Comparison of ENCODE assay signal across 8 cellular contexts in the genomic region with DNA sequence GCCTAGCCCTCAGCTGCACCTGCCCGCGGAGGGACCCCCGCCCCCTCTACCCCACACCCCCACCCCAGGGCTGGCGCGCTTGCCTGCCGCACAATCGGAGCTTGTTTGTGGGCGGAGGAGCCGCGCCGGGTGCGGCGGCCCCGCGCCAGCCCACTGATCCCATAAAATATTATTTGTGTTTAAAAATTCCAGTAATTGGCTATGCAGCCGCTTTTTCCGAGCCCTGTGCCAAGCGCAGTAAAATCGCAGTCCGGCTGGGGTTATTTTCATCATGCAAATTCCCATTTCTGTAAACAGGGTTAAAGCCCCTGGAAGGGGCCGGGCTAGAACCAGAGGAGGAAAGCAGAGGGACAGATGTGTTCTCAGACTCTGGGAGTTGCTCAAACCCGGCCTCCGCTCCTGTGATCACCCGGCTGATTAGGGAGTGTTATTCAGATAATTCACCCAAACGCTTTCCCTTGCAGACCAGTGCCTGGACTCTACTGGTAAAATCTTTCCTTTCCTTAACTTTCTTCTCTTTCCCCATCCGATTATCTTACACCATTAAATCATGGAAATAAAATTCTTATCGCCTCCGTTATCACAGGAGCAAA.
DNase-seq lines count a peak whose midpoint lies in the region; ATAC-seq, FAIRE-seq and TF ChIP-seq lines count a peak whose summit lies in the region.

No MANE protein-coding gene starts in this region.

- H3K9ac ChIP-seq in HepG2 (ENCODE audit: insufficient read depth, low read depth, low read length), result no peak overlapping the region; the same call in 1 of the 2 replicates

- FAIRE-seq in HepG2 (lab: Jason Lieb, UNC), result no peak

- TF ChIP-seq EP300 in HepG2 (IDR thresholded peaks at IDR 0.05; ENCODE audit: low read depth in 2 of 2, low read length in 2 of 2), result no peak
- TF ChIP-seq EP300 in HepG2 (CRISPR knock-in tag; IDR thresholded peaks at IDR 0.05; ENCODE audit: borderline replicate concordance), result no peak

- H3K4me2 ChIP-seq in HepG2 (ENCODE audit: low read depth, low read length), result peak overlapping the region; percentile 78

- H3K4me1 ChIP-seq in HepG2 (ENCODE audit: insufficient read depth, low read length) (peaks cover 54% of the 10 kb centered on the region), testis (peaks cover 17% of the 10 kb centered on the region)

- H3K36me3 ChIP-seq in HepG2 (replicated peaks in 1 of 2; ENCODE audit: control insufficient read depth in 1 of 2, insufficient read depth in 2 of 2, low read length in 2 of 2) (no peaks in the 10 kb centered on the region), testis (ENCODE audit: low read depth, missing control alignments) (no peaks in the 10 kb centered on the region)

- no peaks in the 10 kb centered on the region for H3K79me2 ChIP-seq in HepG2 (ENCODE audit: insufficient read depth, low read length)

- in situ Hi-C loops in HepG2 (cut with HindIII; ENCODE audit: extremely low pct_ligation_motif_present, low pct_unique_long_range_greater_than_20kb), result loop anchor here (5.0 kb wide), 2 partner anchors 119 to 164 kb away; a partner anchor contains a TSS

- TF ChIP-seq CTCF in HepG2 (CRISPR knock-in tag; IDR thresholded peaks at IDR 0.05) (no peak), testis (IDR thresholded peaks at IDR 0.05) (no peak)

- H3K9me3 Mint-ChIP-seq in T-helper 1 cell treated with Interleukin-12 subunit alpha and Interleukin-12 subunit beta and Interleukin-4 antibody, amounts not matched to agents 30 μg/mL and 1 μg/mL, for 36 hours, result no peaks in the 10 kb centered on the region
- no peaks in the 10 kb centered on the region for H3K9me3 Mint-ChIP-seq in activated naive CD8-positive, alpha-beta T cell treated with anti-CD3 and anti-CD28 coated beads, Interleukin-2, amount 50 U/mL, for 24 hours
- no peaks in the 10 kb centered on the region for H3K9me3 Mint-ChIP-seq in activated CD8-positive, alpha-beta memory T cell treated with anti-CD3 and anti-CD28 coated beads, Interleukin-2, amount 10 ng/mL, durations not matched to agents 7 days and 5 days (ENCODE audit: low read depth)

- intact Hi-C loops in HepG2 (cut with micrococcal nuclease; ENCODE audit: unreplicated experiment) (loop anchor here (1.0 kb wide), 1 partner anchor 28 kb away; no protein-coding TSS in a partner anchor), testis (cut with DNase I; ENCODE audit: low total_unique reads) (loop anchor here (10.0 kb wide), 1 partner anchor 166 kb away; no protein-coding TSS in a partner anchor)

- no peaks in the 10 kb centered on the region for H3K36me3 Mint-ChIP-seq in T-helper 1 cell treated with Interleukin-12 subunit alpha and Interleukin-12 subunit beta and Interleukin-4 antibody, amounts not matched to agents 30 μg/mL and 1 μg/mL, for 36 hours (ENCODE audit: low read depth)
- no peaks in the 10 kb centered on the region for H3K36me3 Mint-ChIP-seq in activated naive CD8-positive, alpha-beta T cell treated with anti-CD3 and anti-CD28 coated beads, Interleukin-2, amount 50 U/mL, for 24 hours (ENCODE audit: low read depth)
- H3K36me3 Mint-ChIP-seq in activated CD8-positive, alpha-beta memory T cell treated with anti-CD3 and anti-CD28 coated beads, Interleukin-2, amount 10 ng/mL, durations not matched to agents 7 days and 5 days, result no peaks in the 10 kb centered on the region

- TF ChIP-seq POLR2A in HepG2 (IDR thresholded peaks at IDR 0.05; ENCODE audit: insufficient read depth in 1 of 2, low read depth in 2 of 2, low read length in 2 of 2) (no peak), testis (IDR thresholded peaks at IDR 0.05) (no peak)

- H3K27me3 Mint-ChIP-seq in T-helper 1 cell treated with Interleukin-12 subunit alpha and Interleukin-12 subunit beta and Interleukin-4 antibody, amounts not matched to agents 30 μg/mL and 1 μg/mL, for 36 hours (ENCODE audit: low read depth), result peaks cover 39% of the 10 kb centered on the region
- peaks cover 34% of the 10 kb centered on the region for H3K27me3 Mint-ChIP-seq in activated naive CD8-positive, alpha-beta T cell treated with anti-CD3 and anti-CD28 coated beads, Interleukin-2, amount 50 U/mL, for 24 hours
- H3K27me3 Mint-ChIP-seq in activated CD8-positive, alpha-beta memory T cell treated with anti-CD3 and anti-CD28 coated beads, Interleukin-2, amount 10 ng/mL, durations not matched to agents 7 days and 5 days, result peaks cover 37% of the 10 kb centered on the region

- H3K4me3 Mint-ChIP-seq in T-helper 1 cell treated with Interleukin-12 subunit alpha and Interleukin-12 subunit beta and Interleukin-4 antibody, amounts not matched to agents 30 μg/mL and 1 μg/mL, for 36 hours, result peak overlapping the region; percentile 38
- peak overlapping the region; percentile 61 for H3K4me3 Mint-ChIP-seq in activated naive CD8-positive, alpha-beta T cell treated with anti-CD3 and anti-CD28 coated beads, Interleukin-2, amount 50 U/mL, for 24 hours
- no peak overlapping the region for H3K4me3 Mint-ChIP-seq in activated CD8-positive, alpha-beta memory T cell treated with anti-CD3 and anti-CD28 coated beads, Interleukin-2, amount 10 ng/mL, durations not matched to agents 7 days and 5 days

- H3K27me3 ChIP-seq in HepG2 (ENCODE audit: control insufficient read depth in 1 of 2, insufficient read depth in 2 of 2, low read length in 2 of 2) (peaks cover 3 to 40% of the 10 kb centered on the region in 2 experiments; a peak in 4 of 5 replicates), testis (no peaks in the 10 kb centered on the region)

- no peak overlapping the region for H3K27ac ChIP-seq in HepG2 (ENCODE audit: extremely low read length, insufficient read depth, low read length)
- peak overlapping the region in 1 of 2 donors; percentile 76 for H3K27ac ChIP-seq in testis

- H3K27ac Mint-ChIP-seq in T-helper 1 cell treated with Interleukin-12 subunit alpha and Interleukin-12 subunit beta and Interleukin-4 antibody, amounts not matched to agents 30 μg/mL and 1 μg/mL, for 36 hours, result no peak overlapping the region
- H3K27ac Mint-ChIP-seq in activated naive CD8-positive, alpha-beta T cell treated with anti-CD3 and anti-CD28 coated beads, Interleukin-2, amount 50 U/mL, for 24 hours, result no peak overlapping the region
- no peak overlapping the region for H3K27ac Mint-ChIP-seq in activated CD8-positive, alpha-beta memory T cell treated with anti-CD3 and anti-CD28 coated beads, Interleukin-2, amount 10 ng/mL, durations not matched to agents 7 days and 5 days

- H3K9me3 ChIP-seq in HepG2 (ENCODE audit: low read length), result no peaks in the 10 kb centered on the region
- no peaks in the 10 kb centered on the region for H3K9me3 ChIP-seq in testis

- POLR2A ChIA-PET in HepG2 (lab: Yijun Ruan, JAX), result interaction anchor here (0.8 to 1.6 kb wide), 7 partner anchors 14 to 174 kb away, joined by 3 to 8 read pairs (median 5); no protein-coding TSS in a partner anchor

- H4K20me1 ChIP-seq in HepG2 (ENCODE audit: insufficient read depth, low read length), result no peaks in the 10 kb centered on the region

- ATAC-seq in activated naive CD8-positive, alpha-beta T cell treated with anti-CD3 and anti-CD28 coated beads, Interleukin-2, amount 50 U/mL, for 24 hours, result no peak
- no peak for ATAC-seq in HepG2
- ATAC-seq in GM21447 (IDR thresholded peaks at IDR 0.05; ENCODE audit: unreplicated experiment), result no peak
- no peak for ATAC-seq in activated CD8-positive, alpha-beta memory T cell treated with anti-CD3 and anti-CD28 coated beads, Interleukin-2, amount 10 ng/mL, durations not matched to agents 7 days and 5 days
- ATAC-seq in GM21390 (IDR thresholded peaks at IDR 0.05; ENCODE audit: unreplicated experiment), result no peak

- 11% methylated on average over 13 of the region's 28 CpGs for WGBS in HepG2 (ENCODE audit: low lambda C conversion rate)
- WGBS in testis, 2 donors, result 1 to 3% methylated on average over 21 to 27 of the region's 28 CpGs

- BruUV-seq in HepG2 (replicated peaks; lab: Mats Ljungman, UMichigan), result TSS peak; percentile 83

- H3K4me3 ChIP-seq in HepG2 (replicated peaks in 1 of 3; ENCODE audit: insufficient read depth in 1 of 3, low read depth in 2 of 3, low read length in 3 of 3) (peak overlapping the region; percentile 55 to 73 (median 56)), testis (peak overlapping the region; percentile 42 to 53)

- TF ChIP-seq RAD21 in HepG2 (CRISPR knock-in tag; IDR thresholded peaks at IDR 0.05), result no peak

- peaks cover 7% of the 10 kb centered on the region for H3K4me1 Mint-ChIP-seq in T-helper 1 cell treated with Interleukin-12 subunit alpha and Interleukin-12 subunit beta and Interleukin-4 antibody, amounts not matched to agents 30 μg/mL and 1 μg/mL, for 36 hours (ENCODE audit: low read depth)
- H3K4me1 Mint-ChIP-seq in activated naive CD8-positive, alpha-beta T cell treated with anti-CD3 and anti-CD28 coated beads, Interleukin-2, amount 50 U/mL, for 24 hours, result peaks cover 17% of the 10 kb centered on the region
- peaks cover 2% of the 10 kb centered on the region for H3K4me1 Mint-ChIP-seq in activated CD8-positive, alpha-beta memory T cell treated with anti-CD3 and anti-CD28 coated beads, Interleukin-2, amount 10 ng/mL, durations not matched to agents 7 days and 5 days

- CTCF ChIA-PET in HepG2 (lab: Yijun Ruan, JAX; ENCODE audit: low intra/inter-chr PET ratio, low total read pairs), result interaction anchor here (1.2 to 1.3 kb wide), 2 partner anchors 27 to 164 kb away, joined by 4 to 5 read pairs; no protein-coding TSS in a partner anchor
- CTCF ChIA-PET in activated CD8-positive, alpha-beta memory T cell treated with anti-CD3 and anti-CD28 coated beads, Interleukin-2, amount 10 ng/mL, durations not matched to agents 7 days and 5 days (lab: Charles Lee), result interaction anchor here (1.2 to 1.4 kb wide), 2 partner anchors 164 to 174 kb away, joined by 3 to 4 read pairs; no protein-coding TSS in a partner anchor

- DNase-seq in T-helper 1 cell (no peak), HepG2 (ENCODE audit: low spot score) (no peak), testis (peak; percentile 42)
- DNase-seq in activated naive CD8-positive, alpha-beta T cell treated with anti-CD3 and anti-CD28 coated beads, Interleukin-2, amount 50 U/mL, for 24 hours, result no peak
- no peak for DNase-seq in activated CD8-positive, alpha-beta memory T cell treated with anti-CD3 and anti-CD28 coated beads, Interleukin-2, amount 10 ng/mL, durations not matched to agents 7 days and 5 days

- H2AFZ ChIP-seq in HepG2 (ENCODE audit: low read length), result no peak overlapping the region

TF ChIP-seq in HepG2, 621 proteins besides CTCF, POLR2A, EP300 and RAD21:
- TF ChIP-seq ZC3H13 (CRISPR knock-in tag; IDR thresholded peaks at IDR 0.05) (0 out of 2 replicates have a peak, but pooled peaks have one; percentile 11), ISL2 (CRISPR knock-in tag; IDR thresholded peaks at IDR 0.05) (no peak), ZNF430 (CRISPR knock-in tag; IDR thresholded peaks at IDR 0.05) (no peak), ELF1 (CRISPR knock-in tag; IDR thresholded peaks at IDR 0.05) (no peak), KDM2A (CRISPR knock-in tag; IDR thresholded peaks at IDR 0.05; ENCODE audit: borderline replicate concordance, low read depth) (0 out of 2 replicates have a peak, but pooled peaks have one; percentile 3), BORCS8-MEF2B (CRISPR knock-in tag; IDR thresholded peaks at IDR 0.05) (0 out of 2 replicates have a peak, but pooled peaks have one; percentile 19), ZBTB1 (CRISPR knock-in tag; IDR thresholded peaks at IDR 0.05; ENCODE audit: borderline replicate concordance) (no peak)
